In the genomic region with DNA sequence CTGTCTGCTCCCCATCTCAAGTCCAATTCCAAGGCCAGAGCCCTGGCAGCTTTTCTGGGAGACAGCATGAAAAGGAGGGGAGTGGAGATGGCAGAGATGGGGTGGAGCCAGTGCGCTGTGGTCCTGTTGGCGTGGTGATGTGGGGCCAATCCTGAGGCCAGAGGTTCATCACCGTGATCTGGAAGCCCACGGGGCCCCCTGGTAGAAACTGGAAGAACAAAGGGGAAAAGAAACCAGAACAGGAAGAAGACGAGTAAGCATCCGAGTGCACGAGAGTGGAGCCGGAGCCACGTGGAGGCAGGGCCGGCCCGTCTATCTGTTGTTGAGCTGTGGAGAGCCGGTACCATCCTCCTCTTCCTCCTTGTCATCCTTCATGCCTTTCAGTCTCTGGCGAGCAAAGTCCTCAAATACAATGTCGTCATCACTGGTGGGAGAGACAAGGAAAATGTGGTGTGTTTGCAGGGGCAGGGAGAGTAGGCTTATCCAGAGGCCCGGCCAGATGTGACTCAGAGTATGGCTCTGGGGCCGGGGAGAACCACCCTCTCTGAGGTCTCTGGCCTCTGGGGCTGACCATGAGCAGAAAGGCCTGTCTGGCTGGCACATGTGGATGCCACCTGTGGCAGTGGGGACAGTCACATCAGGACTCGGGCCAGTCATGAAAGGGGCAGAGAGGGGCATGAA, we compare ENCODE assay signal across 16 cellular contexts. TPM values are rescaled to one million over a fixed set of nuclear protein-coding genes. Genes with fewer than 3 reads are reported as not detected.
DNase-seq lines count a peak whose midpoint lies in the region; ATAC-seq and TF ChIP-seq lines count a peak whose summit lies in the region.
"Had no signal": no experiment of that assay in that cellular context is flagged by ENCODE, and none has a peak within 500 bp of the region (broad histone marks: within the 10 kb centered on the region; RNA-seq: fewer than 3 reads in every experiment).

No MANE protein-coding gene starts in this region.

- POLR2A ChIA-PET in activated B cell treated with CpG ODN at 0.5 μM for 24 hours (lab: Charles Lee): interaction anchor here (0.5 kb wide), 1 partner anchor 10 kb away, joined by 3 read pairs; no protein-coding TSS in a partner anchor

- peaks cover 25% of the 10 kb centered on the region for H3K4me1 Mint-ChIP-seq in stimulated activated naive CD8-positive, alpha-beta T cell treated with anti-CD3 and anti-CD28 coated beads, Interleukin-15, Interleukin-2, amounts not matched to agents 100 ng/mL and 50 ng/mL, for 24 hours (ENCODE audit: low read depth)
- H3K4me1 Mint-ChIP-seq in activated B cell treated with CpG ODN at 0.5 μM for 24 hours: peaks cover 39% of the 10 kb centered on the region

- WGBS in hepatocyte (ENCODE audit: low lambda C conversion rate, missing lambda C conversion rate): 85% methylated on average over 17 of the region's 17 CpGs

- no peaks in the 10 kb centered on the region for H3K9me3 Mint-ChIP-seq in stimulated activated naive CD8-positive, alpha-beta T cell treated with anti-CD3 and anti-CD28 coated beads, Interleukin-15, Interleukin-2, amounts not matched to agents 100 ng/mL and 50 ng/mL, for 24 hours
- no peaks in the 10 kb centered on the region for H3K9me3 Mint-ChIP-seq in activated B cell treated with CpG ODN at 0.5 μM for 24 hours

- no peaks in the 10 kb centered on the region for H3K27me3 ChIP-seq in hepatocyte
- H3K27me3 ChIP-seq: pancreas had no signal

- no peak for DNase-seq in stimulated activated naive CD8-positive, alpha-beta T cell treated with anti-CD3 and anti-CD28 coated beads, Interleukin-15, Interleukin-2, amounts not matched to agents 100 U/mL and 50 U/mL, for 24 hours
- DNase-seq in activated B cell treated with CpG ODN at 0.5 μM for 24 hours (no peak), hepatocyte (ENCODE audit: low spot score) (peak; percentile 40), NCI-H1694 treated with DMSO at 0.1 percent for 48 hours (lab: John Stamatoyannopoulos, UW) (no peak), left lobe of liver (ENCODE audit: low spot score) (no peak), GM19240 (ENCODE audit: insufficient read length, low spot score) (no peak)
- DNase-seq: anterior cingulate cortex; effector memory CD4-positive, alpha-beta T cell; NCI-H2171; PC-9; stimulated activated CD4-positive, alpha-beta T cell treated with anti-CD3 and anti-CD28 coated beads, Interleukin-1b, Interleukin-23, amount 100 ng/mL, for 48 hours had no signal

- no peaks in the 10 kb centered on the region for H3K36me3 ChIP-seq in hepatocyte (replicated peaks; ENCODE audit: insufficient read depth, low read depth)

- no peaks in the 10 kb centered on the region for H3K9me2 ChIP-seq in hepatocyte (replicated peaks; ENCODE audit: insufficient read depth)

- no peak overlapping the region for H3K4me3 ChIP-seq in hepatocyte
- H3K4me3 ChIP-seq: lung, pancreas, PC-9 had no signal

- no peaks in the 10 kb centered on the region for H3K27me3 Mint-ChIP-seq in stimulated activated naive CD8-positive, alpha-beta T cell treated with anti-CD3 and anti-CD28 coated beads, Interleukin-15, Interleukin-2, amounts not matched to agents 100 ng/mL and 50 ng/mL, for 24 hours
- no peaks in the 10 kb centered on the region for H3K27me3 Mint-ChIP-seq in activated B cell treated with CpG ODN at 0.5 μM for 24 hours

- H3K27ac Mint-ChIP-seq in stimulated activated naive CD8-positive, alpha-beta T cell treated with anti-CD3 and anti-CD28 coated beads, Interleukin-15, Interleukin-2, amounts not matched to agents 100 ng/mL and 50 ng/mL, for 24 hours: peak overlapping the region; percentile 63
- peak overlapping the region; percentile 50 for H3K27ac Mint-ChIP-seq in activated B cell treated with CpG ODN at 0.5 μM for 24 hours

- no peaks in the 10 kb centered on the region for H3K79me2 ChIP-seq in hepatocyte

- no peak overlapping the region for H3K4me3 Mint-ChIP-seq in stimulated activated naive CD8-positive, alpha-beta T cell treated with anti-CD3 and anti-CD28 coated beads, Interleukin-15, Interleukin-2, amounts not matched to agents 100 ng/mL and 50 ng/mL, for 24 hours
- no peak overlapping the region for H3K4me3 Mint-ChIP-seq in activated B cell treated with CpG ODN at 0.5 μM for 24 hours

- H3K4me2 ChIP-seq in hepatocyte: no peak overlapping the region
- H3K4me2 ChIP-seq: PC-9 had no signal

- H3K27ac ChIP-seq in hepatocyte: no peak overlapping the region
- H3K27ac ChIP-seq: pancreas, PC-9 had no signal

- ATAC-seq in stimulated activated naive CD8-positive, alpha-beta T cell treated with anti-CD3 and anti-CD28 coated beads, Interleukin-15, Interleukin-2, amounts not matched to agents 100 U/mL and 50 U/mL, for 24 hours: no peak
- no peak for ATAC-seq in activated B cell treated with CpG ODN at 0.5 μM for 24 hours (ENCODE audit: low read depth)
- no peak for ATAC-seq in HG02981 (IDR thresholded peaks at IDR 0.05; ENCODE audit: unreplicated experiment)
- no peak for ATAC-seq in left lobe of liver

- no peaks in the 10 kb centered on the region for H4K20me1 ChIP-seq in hepatocyte (ENCODE audit: insufficient read depth, poor library complexity, severe bottlenecking)

- intact Hi-C loops in activated B cell treated with CpG ODN at 0.5 μM for 24 hours (cut with micrococcal nuclease): no loop called here

- H2AFZ ChIP-seq in hepatocyte: no peak overlapping the region
- H2AFZ ChIP-seq: PC-9 had no signal

- TF ChIP-seq CTCF in activated B cell treated with CpG ODN at 0.5 μM for 24 hours (IDR thresholded peaks at IDR 0.05): no peak
- TF ChIP-seq CTCF in hepatocyte (IDR thresholded peaks at IDR 0.05; ENCODE audit: poor library complexity): no peak

- no peaks in the 10 kb centered on the region for H3K4me1 ChIP-seq in hepatocyte (ENCODE audit: insufficient read depth)
- H3K4me1 ChIP-seq: pancreas had no signal

- peaks cover 4% of the 10 kb centered on the region for H3K36me3 Mint-ChIP-seq in stimulated activated naive CD8-positive, alpha-beta T cell treated with anti-CD3 and anti-CD28 coated beads, Interleukin-15, Interleukin-2, amounts not matched to agents 100 ng/mL and 50 ng/mL, for 24 hours (ENCODE audit: low read depth)
- H3K36me3 Mint-ChIP-seq in activated B cell treated with CpG ODN at 0.5 μM for 24 hours (ENCODE audit: low read depth): no peaks in the 10 kb centered on the region

- CTCF ChIA-PET in activated B cell treated with CpG ODN at 0.5 μM for 24 hours (lab: Charles Lee): no interaction called here

- H3K9me3 ChIP-seq in hepatocyte (ENCODE audit: low read depth): no peaks in the 10 kb centered on the region
- H3K9me3 ChIP-seq: pancreas had no signal

RNA-seq across cellular contexts. Expression of a gene that starts 25.4 kb away (rescaled TPM):
- total RNA-seq in activated B cell treated with CpG ODN at 0.5 μM for 24 hours (not detected in 2 replicates), hepatocyte (0.16 TPM in 1 of 2 replicates, not detected in the other), left lobe of liver (not detected)
- polyA plus RNA-seq in hepatocyte: 0.12 and 0.64 TPM in 2 replicates
- total RNA-seq: M059J, PC-9 had no signal
